In the genomic region with DNA sequence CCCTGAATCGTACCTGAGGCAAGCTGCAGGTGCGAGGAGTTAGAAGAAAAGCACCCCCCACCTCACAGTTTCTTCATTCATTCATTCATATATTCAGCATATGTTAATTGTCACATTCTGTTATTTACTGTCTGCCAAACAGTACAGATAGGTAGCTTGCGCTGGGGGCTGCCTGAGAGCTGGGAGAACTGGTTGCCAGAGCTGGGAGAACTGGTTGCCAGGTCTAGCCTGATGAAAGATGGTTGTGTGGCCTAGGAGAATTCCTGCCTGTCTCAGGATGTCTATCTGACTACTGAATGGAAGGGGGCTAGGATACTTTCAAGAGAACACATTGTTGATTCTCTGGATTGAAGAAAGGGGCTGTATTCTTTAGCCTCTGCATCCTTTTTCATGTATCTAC, we compare ENCODE assay signal across 1 cellular context.
TF ChIP-seq lines count a peak whose summit lies in the region.

No MANE protein-coding gene starts in this region.

TF ChIP-seq in H1, 55 proteins besides CTCF, POLR2A, EP300 and RAD21 (continued from another document):
- TF ChIP-seq, protein P1, sequence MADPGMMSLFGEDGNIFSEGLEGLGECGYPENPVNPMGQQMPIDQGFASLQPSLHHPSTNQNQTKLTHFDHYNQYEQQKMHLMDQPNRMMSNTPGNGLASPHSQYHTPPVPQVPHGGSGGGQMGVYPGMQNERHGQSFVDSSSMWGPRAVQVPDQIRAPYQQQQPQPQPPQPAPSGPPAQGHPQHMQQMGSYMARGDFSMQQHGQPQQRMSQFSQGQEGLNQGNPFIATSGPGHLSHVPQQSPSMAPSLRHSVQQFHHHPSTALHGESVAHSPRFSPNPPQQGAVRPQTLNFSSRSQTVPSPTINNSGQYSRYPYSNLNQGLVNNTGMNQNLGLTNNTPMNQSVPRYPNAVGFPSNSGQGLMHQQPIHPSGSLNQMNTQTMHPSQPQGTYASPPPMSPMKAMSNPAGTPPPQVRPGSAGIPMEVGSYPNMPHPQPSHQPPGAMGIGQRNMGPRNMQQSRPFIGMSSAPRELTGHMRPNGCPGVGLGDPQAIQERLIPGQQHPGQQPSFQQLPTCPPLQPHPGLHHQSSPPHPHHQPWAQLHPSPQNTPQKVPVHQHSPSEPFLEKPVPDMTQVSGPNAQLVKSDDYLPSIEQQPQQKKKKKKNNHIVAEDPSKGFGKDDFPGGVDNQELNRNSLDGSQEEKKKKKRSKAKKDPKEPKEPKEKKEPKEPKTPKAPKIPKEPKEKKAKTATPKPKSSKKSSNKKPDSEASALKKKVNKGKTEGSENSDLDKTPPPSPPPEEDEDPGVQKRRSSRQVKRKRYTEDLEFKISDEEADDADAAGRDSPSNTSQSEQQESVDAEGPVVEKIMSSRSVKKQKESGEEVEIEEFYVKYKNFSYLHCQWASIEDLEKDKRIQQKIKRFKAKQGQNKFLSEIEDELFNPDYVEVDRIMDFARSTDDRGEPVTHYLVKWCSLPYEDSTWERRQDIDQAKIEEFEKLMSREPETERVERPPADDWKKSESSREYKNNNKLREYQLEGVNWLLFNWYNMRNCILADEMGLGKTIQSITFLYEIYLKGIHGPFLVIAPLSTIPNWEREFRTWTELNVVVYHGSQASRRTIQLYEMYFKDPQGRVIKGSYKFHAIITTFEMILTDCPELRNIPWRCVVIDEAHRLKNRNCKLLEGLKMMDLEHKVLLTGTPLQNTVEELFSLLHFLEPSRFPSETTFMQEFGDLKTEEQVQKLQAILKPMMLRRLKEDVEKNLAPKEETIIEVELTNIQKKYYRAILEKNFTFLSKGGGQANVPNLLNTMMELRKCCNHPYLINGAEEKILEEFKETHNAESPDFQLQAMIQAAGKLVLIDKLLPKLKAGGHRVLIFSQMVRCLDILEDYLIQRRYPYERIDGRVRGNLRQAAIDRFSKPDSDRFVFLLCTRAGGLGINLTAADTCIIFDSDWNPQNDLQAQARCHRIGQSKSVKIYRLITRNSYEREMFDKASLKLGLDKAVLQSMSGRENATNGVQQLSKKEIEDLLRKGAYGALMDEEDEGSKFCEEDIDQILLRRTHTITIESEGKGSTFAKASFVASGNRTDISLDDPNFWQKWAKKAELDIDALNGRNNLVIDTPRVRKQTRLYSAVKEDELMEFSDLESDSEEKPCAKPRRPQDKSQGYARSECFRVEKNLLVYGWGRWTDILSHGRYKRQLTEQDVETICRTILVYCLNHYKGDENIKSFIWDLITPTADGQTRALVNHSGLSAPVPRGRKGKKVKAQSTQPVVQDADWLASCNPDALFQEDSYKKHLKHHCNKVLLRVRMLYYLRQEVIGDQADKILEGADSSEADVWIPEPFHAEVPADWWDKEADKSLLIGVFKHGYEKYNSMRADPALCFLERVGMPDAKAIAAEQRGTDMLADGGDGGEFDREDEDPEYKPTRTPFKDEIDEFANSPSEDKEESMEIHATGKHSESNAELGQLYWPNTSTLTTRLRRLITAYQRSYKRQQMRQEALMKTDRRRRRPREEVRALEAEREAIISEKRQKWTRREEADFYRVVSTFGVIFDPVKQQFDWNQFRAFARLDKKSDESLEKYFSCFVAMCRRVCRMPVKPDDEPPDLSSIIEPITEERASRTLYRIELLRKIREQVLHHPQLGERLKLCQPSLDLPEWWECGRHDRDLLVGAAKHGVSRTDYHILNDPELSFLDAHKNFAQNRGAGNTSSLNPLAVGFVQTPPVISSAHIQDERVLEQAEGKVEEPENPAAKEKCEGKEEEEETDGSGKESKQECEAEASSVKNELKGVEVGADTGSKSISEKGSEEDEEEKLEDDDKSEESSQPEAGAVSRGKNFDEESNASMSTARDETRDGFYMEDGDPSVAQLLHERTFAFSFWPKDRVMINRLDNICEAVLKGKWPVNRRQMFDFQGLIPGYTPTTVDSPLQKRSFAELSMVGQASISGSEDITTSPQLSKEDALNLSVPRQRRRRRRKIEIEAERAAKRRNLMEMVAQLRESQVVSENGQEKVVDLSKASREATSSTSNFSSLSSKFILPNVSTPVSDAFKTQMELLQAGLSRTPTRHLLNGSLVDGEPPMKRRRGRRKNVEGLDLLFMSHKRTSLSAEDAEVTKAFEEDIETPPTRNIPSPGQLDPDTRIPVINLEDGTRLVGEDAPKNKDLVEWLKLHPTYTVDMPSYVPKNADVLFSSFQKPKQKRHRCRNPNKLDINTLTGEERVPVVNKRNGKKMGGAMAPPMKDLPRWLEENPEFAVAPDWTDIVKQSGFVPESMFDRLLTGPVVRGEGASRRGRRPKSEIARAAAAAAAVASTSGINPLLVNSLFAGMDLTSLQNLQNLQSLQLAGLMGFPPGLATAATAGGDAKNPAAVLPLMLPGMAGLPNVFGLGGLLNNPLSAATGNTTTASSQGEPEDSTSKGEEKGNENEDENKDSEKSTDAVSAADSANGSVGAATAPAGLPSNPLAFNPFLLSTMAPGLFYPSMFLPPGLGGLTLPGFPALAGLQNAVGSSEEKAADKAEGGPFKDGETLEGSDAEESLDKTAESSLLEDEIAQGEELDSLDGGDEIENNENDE (IDR thresholded peaks at IDR 0.05; ENCODE audit: insufficient replicate concordance, low read length) = no peak
- no peak for TF ChIP-seq YY1 (IDR thresholded peaks at IDR 0.05; ENCODE audit: low read depth, low read length)
- TF ChIP-seq BACH1 (IDR thresholded peaks at IDR 0.05; ENCODE audit: low read length) = no peak
- no peak for TF ChIP-seq RBBP5 (IDR thresholded peaks at IDR 0.05; ENCODE audit: borderline replicate concordance, low read depth, low read length)
- TF ChIP-seq GTF2F1 (IDR thresholded peaks at IDR 0.05; ENCODE audit: borderline replicate concordance, low read depth, low read length) = no peak
- TF ChIP-seq TBP (IDR thresholded peaks at IDR 0.05; ENCODE audit: low read depth, low read length) = no peak
- no peak for TF ChIP-seq SIN3A (conservative IDR thresholded peaks at IDR 0.05 in 1 of 2, IDR thresholded peaks at IDR 0.05 in 1 of 2; ENCODE audit: low read depth in 1 of 2, low read length in 2 of 2)
- TF ChIP-seq, protein P2, sequence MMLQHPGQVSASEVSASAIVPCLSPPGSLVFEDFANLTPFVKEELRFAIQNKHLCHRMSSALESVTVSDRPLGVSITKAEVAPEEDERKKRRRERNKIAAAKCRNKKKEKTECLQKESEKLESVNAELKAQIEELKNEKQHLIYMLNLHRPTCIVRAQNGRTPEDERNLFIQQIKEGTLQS (IDR thresholded peaks at IDR 0.05; ENCODE audit: insufficient read depth, low read depth, low read length) = no peak
- no peak for TF ChIP-seq KDM4A (IDR thresholded peaks at IDR 0.05; ENCODE audit: low read depth, low read length, severe bottlenecking)
- no peak for TF ChIP-seq SP1 (IDR thresholded peaks at IDR 0.05; ENCODE audit: low read depth, low read length)
- TF ChIP-seq EGR1 (IDR thresholded peaks at IDR 0.05; ENCODE audit: borderline replicate concordance, low read depth, low read length) = no peak
- TF ChIP-seq POLR2AphosphoS5 (IDR thresholded peaks at IDR 0.05; ENCODE audit: low read depth, low read length) = no peak
- no peak for TF ChIP-seq KDM5A (IDR thresholded peaks at IDR 0.05; ENCODE audit: low read length)
- TF ChIP-seq ASH2L (IDR thresholded peaks at IDR 0.05; ENCODE audit: low read length) = no peak
- no peak for TF ChIP-seq NRF1 (IDR thresholded peaks at IDR 0.05; ENCODE audit: low read depth, low read length)
- no peak for TF ChIP-seq BCL11A (IDR thresholded peaks at IDR 0.05; ENCODE audit: low read depth in 2 of 2, low read length in 2 of 2)
- no peak for TF ChIP-seq HDAC6 (IDR thresholded peaks at IDR 0.05; ENCODE audit: low read depth, low read length)
